Comparison of ENCODE assay signal across 15 cellular contexts in the genomic region with DNA sequence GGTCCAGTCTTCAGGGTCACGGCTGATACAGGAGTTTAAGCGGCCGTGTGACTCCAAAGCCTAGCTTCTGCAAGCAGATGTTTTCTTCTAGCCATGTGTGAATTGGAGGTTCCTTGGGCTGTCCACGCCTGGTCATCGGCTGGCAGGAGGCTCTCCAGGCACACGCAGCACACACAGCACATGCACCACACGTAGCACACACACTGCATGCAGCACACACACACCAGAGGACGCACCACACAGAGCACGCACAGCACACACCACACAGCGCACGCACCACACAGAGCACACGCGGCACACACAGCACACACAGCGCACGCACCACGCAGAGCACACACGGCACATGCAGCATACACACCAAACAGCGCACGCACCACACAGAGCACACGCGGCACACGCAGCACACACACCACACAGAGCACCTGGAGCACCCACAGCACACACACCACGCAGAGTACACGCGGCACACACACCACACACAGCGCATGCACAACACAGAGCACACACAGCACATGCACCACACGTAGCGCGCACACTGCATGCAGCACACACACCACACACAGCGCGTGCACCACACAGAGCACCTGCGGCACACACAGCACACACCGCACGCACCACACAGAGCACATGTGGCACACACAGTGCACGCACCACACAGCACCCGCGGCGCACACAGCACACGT.
A peak's percentile ranks its signal among the peaks of the same experiment; 100 is the strongest.
DNase-seq lines count a peak whose midpoint lies in the region; ATAC-seq, FAIRE-seq and TF ChIP-seq lines count a peak whose summit lies in the region.
"Had no signal": no experiment of that assay in that cellular context is flagged by ENCODE, and none has a peak within 500 bp of the region (broad histone marks: within the 10 kb centered on the region; RNA-seq: fewer than 3 reads in every experiment).

No MANE protein-coding gene starts in this region.

- no peak for ATAC-seq in GM19328 (IDR thresholded peaks at IDR 0.05; ENCODE audit: unreplicated experiment)
- ATAC-seq: HCT116, left lung had no signal

- H3K27ac ChIP-seq in RWPE1 (peak overlapping the region; percentile 57), temporal lobe (ENCODE audit: low read depth, low read length) (peak overlapping the region; percentile 100)
- H3K27ac ChIP-seq: left lung had no signal

- POLR2A ChIA-PET in RWPE1 (lab: Yijun Ruan, JAX; ENCODE audit: low non-redundant PET): no interaction called here

- H3K36me3 Mint-ChIP-seq in endothelial cell (ENCODE audit: low read depth, unreplicated experiment) (peaks cover 28% of the 10 kb centered on the region), neural crest cell (ENCODE audit: low read depth) (peaks cover 7% of the 10 kb centered on the region)
- H3K36me3 Mint-ChIP-seq: natural killer cell had no signal

- H3K27ac Mint-ChIP-seq in endothelial cell (ENCODE audit: unreplicated experiment): no peak overlapping the region
- H3K27ac Mint-ChIP-seq in neural crest cell (ENCODE audit: unreplicated experiment): peak overlapping the region; percentile 65
- H3K27ac Mint-ChIP-seq: natural killer cell had no signal

- TF ChIP-seq CTCF in RWPE1 (conservative IDR thresholded peaks at IDR 0.05; ENCODE audit: low read depth): no peak
- TF ChIP-seq CTCF in endothelial cell (IDR thresholded peaks at IDR 0.05; ENCODE audit: unreplicated experiment): no peak
- no peak for TF ChIP-seq CTCF in neural crest cell (conservative IDR thresholded peaks at IDR 0.05)

- DNase-seq in RWPE1 (ENCODE audit: low spot score) (no peak), endothelial cell (ENCODE audit: low spot score) (no peak), neural crest cell (ENCODE audit: low read depth, low spot score) (no peak), activated T-cell treated with anti-CD3 and anti-CD28 coated beads for 4 hours (no peak), RCC 7860 (ENCODE audit: low spot score) (no peak)
- DNase-seq: activated naive CD4-positive, alpha-beta T cell treated with anti-CD3 and anti-CD28 coated beads, Interleukin-2, amount 50 U/mL, for 16 hours; cerebellar nuclear complex; DMS79; Kasumi-1; left lung; natural killer cell; NCI-H1436 treated with DMSO at 0.1 percent for 48 hours had no signal

- H3K27me3 Mint-ChIP-seq in endothelial cell (ENCODE audit: unreplicated experiment) (peaks cover 4% of the 10 kb centered on the region), neural crest cell (ENCODE audit: low read depth) (peaks cover 2% of the 10 kb centered on the region)

- FAIRE-seq in RCC 7860 (lab: Jason Lieb, UNC): no peak

- H3K4me3 Mint-ChIP-seq in endothelial cell (ENCODE audit: unreplicated experiment) (peak overlapping the region; percentile 49), neural crest cell (no peak overlapping the region)
- H3K4me3 Mint-ChIP-seq: natural killer cell had no signal

- CTCF ChIA-PET in RWPE1 (lab: Yijun Ruan, JAX): no interaction called here

- no peaks in the 10 kb centered on the region for H3K9me3 Mint-ChIP-seq in endothelial cell (ENCODE audit: unreplicated experiment)
- no peaks in the 10 kb centered on the region for H3K9me3 Mint-ChIP-seq in neural crest cell
- H3K9me3 Mint-ChIP-seq: natural killer cell had no signal

- H3K4me1 Mint-ChIP-seq in endothelial cell (ENCODE audit: unreplicated experiment): no peaks in the 10 kb centered on the region
- H3K4me1 Mint-ChIP-seq in neural crest cell: peaks cover 83% of the 10 kb centered on the region
- H3K4me1 Mint-ChIP-seq: natural killer cell had no signal
